Comparison of ENCODE assay signal across 8 cellular contexts in genomic region chr9:136093995-136094881, GRCh38. TPM values are rescaled to one million over a fixed set of nuclear protein-coding genes. Genes with fewer than 3 reads are reported as not detected.
DNase-seq lines count a peak whose midpoint lies in the region; ATAC-seq and TF ChIP-seq lines count a peak whose summit lies in the region.

No MANE protein-coding gene starts in this region.

- BruUV-seq in OCI-LY7 (replicated peaks; lab: Mats Ljungman, UMichigan) = no TSS peak

- H3K9ac ChIP-seq in NT2/D1 (ENCODE audit: insufficient read length, low read depth) = peak overlapping the region; percentile 87

- no peaks in the 10 kb centered on the region for H3K9me3 Mint-ChIP-seq in CD8-positive, alpha-beta memory T cell
- H3K9me3 Mint-ChIP-seq in nephron progenitor cell = no peaks in the 10 kb centered on the region

- no peaks in the 10 kb centered on the region for H3K79me2 ChIP-seq in OCI-LY7 (ENCODE audit: insufficient read depth, low read depth, low read length)

- peak overlapping the region; percentile 47 for H3K27ac ChIP-seq in CD8-positive, alpha-beta memory T cell (ENCODE audit: low read depth, low read length)
- H3K27ac ChIP-seq in upper lobe of left lung = peak overlapping the region; percentile 90 to 96 (median 93)
- H3K27ac ChIP-seq in OCI-LY7 (ENCODE audit: low read depth, low read length, poor library complexity, severe bottlenecking) = no peak overlapping the region

- peak in 3 of 4 donors; percentile 15 to 44 (median 31) for TF ChIP-seq POLR2A in upper lobe of left lung (IDR thresholded peaks at IDR 0.05)

- peak overlapping the region in 6 of 8 donors; percentile 42 to 85 (median 57) for H3K27ac Mint-ChIP-seq in CD8-positive, alpha-beta memory T cell
- H3K27ac Mint-ChIP-seq in nephron progenitor cell = no peak overlapping the region

- no peak for TF ChIP-seq CTCF in fibroblast of pulmonary artery (IDR thresholded peaks at IDR 0.05; ENCODE audit: low read length, missing control alignments)
- no peak for TF ChIP-seq CTCF in nephron progenitor cell (IDR thresholded peaks at IDR 0.05)
- TF ChIP-seq CTCF in upper lobe of left lung (IDR thresholded peaks at IDR 0.05) = no peak
- TF ChIP-seq CTCF in OCI-LY7 (conservative IDR thresholded peaks at IDR 0.05; ENCODE audit: low read length) = no peak

- H3K4me1 Mint-ChIP-seq in CD8-positive, alpha-beta memory T cell = peaks cover 20 to 49% (median 22%) of the 10 kb centered on the region in 3 donors
- H3K4me1 Mint-ChIP-seq in nephron progenitor cell = peaks cover 25% of the 10 kb centered on the region

- peaks cover 0 to 2% (median 0%) of the 10 kb centered on the region in 3 donors for H3K36me3 Mint-ChIP-seq in CD8-positive, alpha-beta memory T cell
- no peaks in the 10 kb centered on the region for H3K36me3 Mint-ChIP-seq in nephron progenitor cell (ENCODE audit: low read depth)

- intact Hi-C loops in OCI-LY7 (cut with micrococcal nuclease; ENCODE audit: unreplicated experiment) = no loop called here

- CTCF ChIA-PET in CD8-positive, alpha-beta memory T cell (lab: Charles Lee) = interaction anchor here (2.1 kb wide), 2 partner anchors 15 to 28 kb away, joined by 5 to 15 read pairs; no protein-coding TSS in a partner anchor
- CTCF ChIA-PET in OCI-LY7 (lab: Charles Lee; ENCODE audit: unreplicated experiment) = no interaction called here

- TF ChIP-seq EP300 in upper lobe of left lung (IDR thresholded peaks at IDR 0.05) = no peak

- no peak overlapping the region for H3K4me2 ChIP-seq in OCI-LY7 (ENCODE audit: low read length)

- H3K27me3 Mint-ChIP-seq in CD8-positive, alpha-beta memory T cell = peaks cover 0 to 2% of the 10 kb centered on the region in 2 donors
- H3K27me3 Mint-ChIP-seq in nephron progenitor cell (ENCODE audit: low read depth, poor library complexity) = peaks cover 40% of the 10 kb centered on the region

- peak; percentile 39 to 72 (median 57) for DNase-seq in CD8-positive, alpha-beta memory T cell
- DNase-seq in NT2/D1 (ENCODE audit: low read depth, low spot score) (no peak), activated gamma-delta T cell (lab: John Stamatoyannopoulos, UW) (peak; percentile 51), fibroblast of pulmonary artery (ENCODE audit: low read depth) (peak; percentile 54), nephron progenitor cell (peak; percentile 51), upper lobe of left lung (peak; percentile 81 to 93), OCI-LY7 (ENCODE audit: low spot score) (no peak)

- POLR2A ChIA-PET in CD8-positive, alpha-beta memory T cell (lab: Charles Lee) = interaction anchor here (0.9 to 4.7 kb wide), 4 partner anchors 14 to 634 kb away, joined by 3 to 59 read pairs (median 6); no protein-coding TSS in a partner anchor
- POLR2A ChIA-PET in OCI-LY7 (lab: Charles Lee) = interaction anchor here (0.5 kb wide), 1 partner anchor 10 kb away, joined by 5 read pairs; no protein-coding TSS in a partner anchor

- H4K20me1 ChIP-seq in OCI-LY7 (ENCODE audit: insufficient read depth, low read length) = no peaks in the 10 kb centered on the region

- H3K4me3 Mint-ChIP-seq in CD8-positive, alpha-beta memory T cell = peak overlapping the region; percentile 64 to 94 (median 77)
- H3K4me3 Mint-ChIP-seq in nephron progenitor cell = peak overlapping the region; percentile 71

- no peaks in the 10 kb centered on the region for H3K9me2 ChIP-seq in OCI-LY7 (ENCODE audit: insufficient read depth, low read length)

- WGBS in upper lobe of left lung, 2 donors = 1 to 36% methylated on average over 5 to 52 of the region's 74 CpGs

- H3K4me3 ChIP-seq in CD8-positive, alpha-beta memory T cell (ENCODE audit: low read length) = peak overlapping the region; percentile 50
- H3K4me3 ChIP-seq in NT2/D1 (ENCODE audit: insufficient read length, low read depth) (peak overlapping the region; percentile 65), fibroblast of pulmonary artery (replicated peaks; ENCODE audit: low read depth, low read length) (peak overlapping the region; percentile 74), upper lobe of left lung (peak overlapping the region; percentile 63 to 97 (median 88)), OCI-LY7 (ENCODE audit: low read depth, low read length, poor library complexity, severe bottlenecking) (no peak overlapping the region)

- peaks cover 28% of the 10 kb centered on the region for H3K4me1 ChIP-seq in CD8-positive, alpha-beta memory T cell (ENCODE audit: insufficient read depth, low read length)
- peaks cover 44% of the 10 kb centered on the region for H3K4me1 ChIP-seq in NT2/D1 (ENCODE audit: insufficient read depth, insufficient read length)
- H3K4me1 ChIP-seq in upper lobe of left lung = peaks cover 53 to 73% (median 60%) of the 10 kb centered on the region in 4 donors
- H3K4me1 ChIP-seq in OCI-LY7 (ENCODE audit: insufficient read depth, low read length, poor library complexity, severe bottlenecking) = peaks cover 11% of the 10 kb centered on the region

- no peaks in the 10 kb centered on the region for H3K9me3 ChIP-seq in CD8-positive, alpha-beta memory T cell (ENCODE audit: low read length)
- H3K9me3 ChIP-seq in NT2/D1 (ENCODE audit: insufficient read depth, low read length) (no peaks in the 10 kb centered on the region), upper lobe of left lung (no peaks in the 10 kb centered on the region), OCI-LY7 (ENCODE audit: low read length) (no peaks in the 10 kb centered on the region)

- H2AFZ ChIP-seq in OCI-LY7 (ENCODE audit: low read length) = no peak overlapping the region

- no peaks in the 10 kb centered on the region for H3K27me3 ChIP-seq in CD8-positive, alpha-beta memory T cell (ENCODE audit: insufficient read depth, low read length, poor library complexity, severe bottlenecking)
- H3K27me3 ChIP-seq in NT2/D1 (ENCODE audit: insufficient read depth, insufficient read length) (peaks cover 11% of the 10 kb centered on the region), upper lobe of left lung (no peaks in the 10 kb centered on the region)

- ATAC-seq in upper lobe of left lung (ENCODE audit: low FRiP score in 2 of 2) = peak; percentile 71 to 78
- ATAC-seq in HG03378 (IDR thresholded peaks at IDR 0.05; ENCODE audit: unreplicated experiment) = no peak

- H3K36me3 ChIP-seq in CD8-positive, alpha-beta memory T cell (ENCODE audit: insufficient read depth, low read length) = no peaks in the 10 kb centered on the region
- H3K36me3 ChIP-seq in NT2/D1 (ENCODE audit: insufficient read depth, insufficient read length, low read length) = peaks cover 12% of the 10 kb centered on the region
- H3K36me3 ChIP-seq in upper lobe of left lung = peaks cover 0 to 9% (median 0%) of the 10 kb centered on the region in 4 donors
- no peaks in the 10 kb centered on the region for H3K36me3 ChIP-seq in OCI-LY7 (ENCODE audit: insufficient read depth, low read length)

RNA-seq across cellular contexts. Expression of gene NACC2, which starts 0.9 kb away (rescaled TPM):
- 1 to 10 TPM; 9.0 to 9.1 TPM for total RNA-seq in CD8-positive, alpha-beta memory T cell
- 2.9 TPM for polyA plus RNA-seq in CD8-positive, alpha-beta memory T cell
- 10 to 100 TPM; 16.8 to 38.4 (median 31.3) TPM for total RNA-seq in upper lobe of left lung
- 0.21 and 0.38 TPM in 2 replicates for total RNA-seq in OCI-LY7 (2014; rRNA removed; shearing (Covaris generic))
- total RNA-seq in OCI-LY7 (2022) = 0.63 and 0.72 TPM in 2 replicates

RNA-seq across cellular contexts. Expression of gene TMEM250, which starts 24.4 kb away (rescaled TPM):
- total RNA-seq in CD8-positive, alpha-beta memory T cell = 10 to 100 TPM; 46.4 to 50.2 TPM
- 74.9 TPM for polyA plus RNA-seq in CD8-positive, alpha-beta memory T cell
- total RNA-seq in upper lobe of left lung (10 to 100 TPM; 37.6 to 49.6 (median 38.4) TPM), OCI-LY7 (2022) (50.5 and 53.8 TPM in 2 replicates)
- 38.4 and 51.0 TPM in 2 replicates for total RNA-seq in OCI-LY7 (2014; rRNA removed; shearing (Covaris generic))

Comparison
In these comparisons a context has a peak if more than half of its experiments do, and no peak if none do; other contexts are left out.
1. DNase-seq: peak in CD8-positive, alpha-beta memory T cell (5 of 5), activated gamma-delta T cell (single experiment), fibroblast of pulmonary artery (single experiment), nephron progenitor cell (single experiment) and upper lobe of left lung (2 of 2); none in NT2/D1 (single experiment) and OCI-LY7 (single experiment).
2. RNA of gene NACC2, which starts 0.9 kb away (total RNA-seq): 16.8 to 38.4 TPM in upper lobe of left lung and 9.0 to 9.1 TPM in CD8-positive, alpha-beta memory T cell; 0.21 to 0.72 TPM in OCI-LY7; every median in the first group is over 4 times any median in the second.